In genomic region chr2:237159006-237159897, GRCh38 we compare ENCODE assay signal across 13 cellular contexts.
A peak's percentile ranks its signal among the peaks of the same experiment; 100 is the strongest.
DNase-seq lines count a peak whose midpoint lies in the region; ATAC-seq and TF ChIP-seq lines count a peak whose summit lies in the region.
"Had no signal": no experiment of that assay in that cellular context is flagged by ENCODE, and none has a peak within 500 bp of the region (broad histone marks: within the 10 kb centered on the region; RNA-seq: fewer than 3 reads in every experiment).

No MANE protein-coding gene starts in this region.

- H4K12ac ChIP-seq in trophoblast cell (ENCODE audit: low read depth, low read length), result no peak overlapping the region

- no peak for ATAC-seq in CD4-positive, CD25-positive, alpha-beta regulatory T cell (ENCODE audit: low read depth in 2 of 2)
- ATAC-seq in activated naive CD8-positive, alpha-beta T cell treated with anti-CD3 and anti-CD28 coated beads, Interleukin-2, amount 50 U/mL, for 24 hours, result no peak
- no peak for ATAC-seq in GM21360 (IDR thresholded peaks at IDR 0.05; ENCODE audit: unreplicated experiment)
- no peak for ATAC-seq in PC-3
- ATAC-seq: WTC11 had no signal

- no peaks in the 10 kb centered on the region for H3K36me3 Mint-ChIP-seq in CD4-positive, CD25-positive, alpha-beta regulatory T cell
- H3K36me3 Mint-ChIP-seq in activated naive CD8-positive, alpha-beta T cell treated with anti-CD3 and anti-CD28 coated beads, Interleukin-2, amount 50 U/mL, for 24 hours (ENCODE audit: low read depth), result no peaks in the 10 kb centered on the region
- H3K36me3 Mint-ChIP-seq: CD14-positive monocyte had no signal

- H3K23ac ChIP-seq in trophoblast cell (ENCODE audit: low read length), result no peak overlapping the region

- H3K27ac Mint-ChIP-seq in CD4-positive, CD25-positive, alpha-beta regulatory T cell, result peak overlapping the region in 1 of 3 donors; percentile 80
- peak overlapping the region; percentile 5 for H3K27ac Mint-ChIP-seq in activated naive CD8-positive, alpha-beta T cell treated with anti-CD3 and anti-CD28 coated beads, Interleukin-2, amount 50 U/mL, for 24 hours
- H3K27ac Mint-ChIP-seq: CD14-positive monocyte, WTC11 had no signal

- peak overlapping the region in 2 of 4 donors; percentile 17 to 90 for H3K4me3 Mint-ChIP-seq in CD4-positive, CD25-positive, alpha-beta regulatory T cell
- no peak overlapping the region for H3K4me3 Mint-ChIP-seq in activated naive CD8-positive, alpha-beta T cell treated with anti-CD3 and anti-CD28 coated beads, Interleukin-2, amount 50 U/mL, for 24 hours
- H3K4me3 Mint-ChIP-seq: CD14-positive monocyte, WTC11 had no signal

- POLR2A ChIA-PET in PC-3 (lab: Charles Lee; ENCODE audit: unreplicated experiment), result no interaction called here

- CTCF ChIA-PET in PC-3 (lab: Charles Lee), result no interaction called here

- H3K27me3 Mint-ChIP-seq in CD4-positive, CD25-positive, alpha-beta regulatory T cell, result peaks cover 5% of the 10 kb centered on the region
- H3K27me3 Mint-ChIP-seq in activated naive CD8-positive, alpha-beta T cell treated with anti-CD3 and anti-CD28 coated beads, Interleukin-2, amount 50 U/mL, for 24 hours, result peaks cover 2% of the 10 kb centered on the region

- H3K4me2 ChIP-seq in trophoblast cell (ENCODE audit: low read length) (no peak overlapping the region), PC-3 (ENCODE audit: low read length) (no peak overlapping the region)

- DNase-seq in CD4-positive, CD25-positive, alpha-beta regulatory T cell, result peak in 2 of 3 donors; percentile 1 to 10
- DNase-seq in NAMALWA (ENCODE audit: low spot score) (peak; percentile 2), trophoblast cell (no peak), activated gamma-delta T cell treated with Interleukin-2 at 50 U/mL for 16 hours (no peak), PC-3 (no peak)
- DNase-seq in activated naive CD8-positive, alpha-beta T cell treated with anti-CD3 and anti-CD28 coated beads, Interleukin-2, amount 50 U/mL, for 24 hours, result no peak
- DNase-seq: activated T-cell treated with anti-CD3 and anti-CD28 coated beads for 4 hours, islet precursor cell, NCI-H1694 had no signal

- peak overlapping the region; percentile 25 for H2BK12ac ChIP-seq in trophoblast cell (ENCODE audit: low read length)

- no peaks in the 10 kb centered on the region for H3K9me3 ChIP-seq in CD4-positive, CD25-positive, alpha-beta regulatory T cell (ENCODE audit: control insufficient read depth in 2 of 2, low read length in 2 of 2)
- H3K9me3 ChIP-seq in trophoblast cell (ENCODE audit: insufficient read depth, low read depth, low read length), result no peaks in the 10 kb centered on the region
- H3K9me3 ChIP-seq in PC-3 (ENCODE audit: low read length), result no peaks in the 10 kb centered on the region

- H3K36me3 ChIP-seq in CD4-positive, CD25-positive, alpha-beta regulatory T cell (ENCODE audit: control insufficient read depth, insufficient read depth, low read length), result no peaks in the 10 kb centered on the region
- H3K36me3 ChIP-seq in trophoblast cell (ENCODE audit: control insufficient read depth in 1 of 2, insufficient read depth in 2 of 2, low read length in 2 of 2) (no peaks in the 10 kb centered on the region), PC-3 (ENCODE audit: low read depth, low read length) (no peaks in the 10 kb centered on the region)

- H2BK120ac ChIP-seq in trophoblast cell (ENCODE audit: insufficient read depth, low read length, poor library complexity), result no peak overlapping the region

- H3K9me3 Mint-ChIP-seq in CD4-positive, CD25-positive, alpha-beta regulatory T cell, result peaks cover 0 to 2% (median 0%) of the 10 kb centered on the region in 7 donors
- no peaks in the 10 kb centered on the region for H3K9me3 Mint-ChIP-seq in activated naive CD8-positive, alpha-beta T cell treated with anti-CD3 and anti-CD28 coated beads, Interleukin-2, amount 50 U/mL, for 24 hours
- H3K9me3 Mint-ChIP-seq: CD14-positive monocyte had no signal

- H3K27me3 ChIP-seq in CD4-positive, CD25-positive, alpha-beta regulatory T cell (ENCODE audit: control insufficient read depth, insufficient read depth, low read length), result no peaks in the 10 kb centered on the region
- H3K27me3 ChIP-seq in trophoblast cell (ENCODE audit: insufficient read depth, low read length), result no peaks in the 10 kb centered on the region
- no peaks in the 10 kb centered on the region for H3K27me3 ChIP-seq in PC-3 (ENCODE audit: low read length)

- H3K27ac ChIP-seq in CD4-positive, CD25-positive, alpha-beta regulatory T cell (ENCODE audit: insufficient read depth, low read length, poor library complexity, severe bottlenecking), result no peak overlapping the region
- H3K27ac ChIP-seq in trophoblast cell (ENCODE audit: low read depth, low read length), result no peak overlapping the region
- no peak overlapping the region for H3K27ac ChIP-seq in PC-3 (ENCODE audit: low read length)
- H3K27ac ChIP-seq: SK-N-MC had no signal

- H3F3A ChIP-seq in PC-3 (ENCODE audit: low read length, unreplicated experiment), result no peaks in the 10 kb centered on the region

- intact Hi-C loops in PC-3 (cut with micrococcal nuclease), result no loop called here

- H4K91ac ChIP-seq in trophoblast cell (ENCODE audit: low read depth, low read length), result peak overlapping the region; percentile 59

- H3K14ac ChIP-seq in trophoblast cell (ENCODE audit: low read length), result no peak overlapping the region

- no peak overlapping the region for H2AFZ ChIP-seq in trophoblast cell (ENCODE audit: insufficient read depth, low read length, poor library complexity)
- no peak overlapping the region for H2AFZ ChIP-seq in PC-3 (ENCODE audit: low read length)

- no peak overlapping the region for H3K18ac ChIP-seq in trophoblast cell (ENCODE audit: low read length)

- H3K4me1 Mint-ChIP-seq in CD4-positive, CD25-positive, alpha-beta regulatory T cell, result peaks cover 0 to 16% (median 0%) of the 10 kb centered on the region in 4 donors
- peaks cover 44% of the 10 kb centered on the region for H3K4me1 Mint-ChIP-seq in activated naive CD8-positive, alpha-beta T cell treated with anti-CD3 and anti-CD28 coated beads, Interleukin-2, amount 50 U/mL, for 24 hours
- H3K4me1 Mint-ChIP-seq: CD14-positive monocyte had no signal

- H4K20me1 ChIP-seq in PC-3 (ENCODE audit: low read length), result no peaks in the 10 kb centered on the region

- H3K4me3 ChIP-seq in CD4-positive, CD25-positive, alpha-beta regulatory T cell (ENCODE audit: low read depth, low read length), result no peak overlapping the region
- H3K4me3 ChIP-seq in trophoblast cell (ENCODE audit: low read depth, low read length) (no peak overlapping the region), PC-3 (ENCODE audit: low read length) (no peak overlapping the region)
- H3K4me3 ChIP-seq: SK-N-MC had no signal

- no peak overlapping the region for H2BK5ac ChIP-seq in trophoblast cell (ENCODE audit: low read depth, low read length, poor library complexity)

- no CpG with 5 or more reads among the region's 10 CpGs for WGBS in trophoblast cell (ENCODE audit: extremely low coverage, insufficient coverage, insufficient read length)

- H4K8ac ChIP-seq in trophoblast cell (ENCODE audit: low read depth, low read length), result no peak overlapping the region

- H3K4ac ChIP-seq in trophoblast cell (ENCODE audit: low read depth, low read length), result no peak overlapping the region

- BruUV-seq in PC-3 (replicated peaks; lab: Mats Ljungman, UMichigan), result no TSS peak

- no peak overlapping the region for H3K9ac ChIP-seq in trophoblast cell (ENCODE audit: low read length)
- H3K9ac ChIP-seq in PC-3 (ENCODE audit: low read length), result no peak overlapping the region

- peaks cover 4% of the 10 kb centered on the region for H3K79me2 ChIP-seq in trophoblast cell (ENCODE audit: control insufficient read depth, insufficient read depth, low read length, poor library complexity)
- no peaks in the 10 kb centered on the region for H3K79me2 ChIP-seq in PC-3 (ENCODE audit: low read length)

- peaks cover 35% of the 10 kb centered on the region for H3K79me1 ChIP-seq in trophoblast cell (ENCODE audit: low read length)

- no peaks in the 10 kb centered on the region for H3K9me2 ChIP-seq in PC-3 (replicated peaks; ENCODE audit: low read length)

- TF ChIP-seq CTCF in PC-3 (conservative IDR thresholded peaks at IDR 0.05; ENCODE audit: low read depth, low read length), result no peak

- H3K4me1 ChIP-seq in CD4-positive, CD25-positive, alpha-beta regulatory T cell (ENCODE audit: control insufficient read depth, insufficient read depth, low read length, poor library complexity, severe bottlenecking), result no peaks in the 10 kb centered on the region
- H3K4me1 ChIP-seq in trophoblast cell (ENCODE audit: control insufficient read depth in 1 of 2, insufficient read depth in 2 of 2, low read length in 2 of 2), result peaks cover 16 to 19% of the 10 kb centered on the region in 2 experiments
- H3K4me1 ChIP-seq in PC-3 (ENCODE audit: insufficient read depth, low read length), result no peaks in the 10 kb centered on the region

- H2AK5ac ChIP-seq in trophoblast cell (ENCODE audit: low read length), result no peak overlapping the region

Comparison
In these comparisons a context has a peak if more than half of its experiments do, and no peak if none do; other contexts are left out.
1. DNase-seq: peak in CD4-positive, CD25-positive, alpha-beta regulatory T cell (2 of 3) and NAMALWA (single experiment); none in activated naive CD8-positive, alpha-beta T cell treated with anti-CD3 and anti-CD28 coated beads, Interleukin-2, amount 50 U/mL, for 24 hours (single experiment), trophoblast cell (0 of 2), activated gamma-delta T cell treated with Interleukin-2 at 50 U/mL for 16 hours (single experiment) and PC-3 (single experiment).